Comparison of ENCODE assay signal across 1 cellular context in genomic region chr9:22528485-22528884, GRCh38.
TF ChIP-seq lines count a peak whose summit lies in the region.

No MANE protein-coding gene starts in this region.

TF ChIP-seq in GM23338, 12 proteins besides CTCF, POLR2A, EP300 and RAD21 (continued from another document):
- TF ChIP-seq ZNF462 (CRISPR knock-in tag; IDR thresholded peaks at IDR 0.05) (no peak), CREB1 (CRISPR knock-in tag; IDR thresholded peaks at IDR 0.05; ENCODE audit: low read depth) (no peak), STAT1 (IDR thresholded peaks at IDR 0.05; ENCODE audit: unreplicated experiment) (no peak), ZNF114 (CRISPR knock-in tag; IDR thresholded peaks at IDR 0.05) (no peak), ETS1 (IDR thresholded peaks at IDR 0.05) (no peak), NANOG (IDR thresholded peaks at IDR 0.05; ENCODE audit: borderline replicate concordance) (no peak), POLR2AphosphoS5 (IDR thresholded peaks at IDR 0.05; ENCODE audit: low read depth) (no peak), EZH2phosphoT487 (IDR thresholded peaks at IDR 0.05; ENCODE audit: unreplicated experiment) (no peak)
TF ChIP-seq in GM23338: peak in this region for 0.
